Comparison of ENCODE assay signal across 12 cellular contexts in genomic region chr20:8094845-8095244, GRCh38. TPM values are rescaled to one million over a fixed set of nuclear protein-coding genes. Genes with fewer than 3 reads are reported as not detected.
A peak's percentile ranks its signal among the peaks of the same experiment; 100 is the strongest.
DNase-seq lines count a peak whose midpoint lies in the region; ATAC-seq and TF ChIP-seq lines count a peak whose summit lies in the region.
"Had no signal": no experiment of that assay in that cellular context is flagged by ENCODE, and none has a peak within 500 bp of the region (broad histone marks: within the 10 kb centered on the region; RNA-seq: fewer than 3 reads in every experiment).

No MANE protein-coding gene starts in this region.

- H3K4me1 ChIP-seq in hepatocyte (ENCODE audit: insufficient read depth) = peaks cover 17% of the 10 kb centered on the region

- H2AFZ ChIP-seq in hepatocyte = no peak overlapping the region
- H2AFZ ChIP-seq: neural progenitor cell had no signal

- H3K27me3 Mint-ChIP-seq in activated naive CD4-positive, alpha-beta T cell treated with anti-CD3 and anti-CD28 coated beads, Interleukin-2, amount 10 ng/mL, durations not matched to agents 7 days and 5 days = no peaks in the 10 kb centered on the region

- H3K4me2 ChIP-seq in hepatocyte = peak overlapping the region; percentile 42
- H3K4me2 ChIP-seq: KMS-11, neural progenitor cell had no signal

- H4K20me1 ChIP-seq in hepatocyte (ENCODE audit: insufficient read depth, poor library complexity, severe bottlenecking) = no peaks in the 10 kb centered on the region

- H3K9me3 Mint-ChIP-seq in activated naive CD4-positive, alpha-beta T cell treated with anti-CD3 and anti-CD28 coated beads, Interleukin-2, amount 10 ng/mL, durations not matched to agents 7 days and 5 days = no peaks in the 10 kb centered on the region
- H3K9me3 Mint-ChIP-seq: neural progenitor cell had no signal

- peak; percentile 68 for ATAC-seq in SK-N-SH treated with all-trans-retinoic acid at 6 μM for 48 hours

- H3K4me1 Mint-ChIP-seq in activated naive CD4-positive, alpha-beta T cell treated with anti-CD3 and anti-CD28 coated beads, Interleukin-2, amount 10 ng/mL, durations not matched to agents 7 days and 5 days = no peaks in the 10 kb centered on the region

- peak overlapping the region; percentile 58 for H3K27ac ChIP-seq in hepatocyte
- H3K27ac ChIP-seq: KMS-11, neural progenitor cell had no signal

- H3K27ac Mint-ChIP-seq in activated naive CD4-positive, alpha-beta T cell treated with anti-CD3 and anti-CD28 coated beads, Interleukin-2, amount 10 ng/mL, durations not matched to agents 7 days and 5 days = no peak overlapping the region
- H3K27ac Mint-ChIP-seq: neural progenitor cell had no signal

- no peaks in the 10 kb centered on the region for H3K9me2 ChIP-seq in hepatocyte (replicated peaks; ENCODE audit: insufficient read depth)

- H3K36me3 Mint-ChIP-seq in activated naive CD4-positive, alpha-beta T cell treated with anti-CD3 and anti-CD28 coated beads, Interleukin-2, amount 10 ng/mL, durations not matched to agents 7 days and 5 days = no peaks in the 10 kb centered on the region
- H3K36me3 Mint-ChIP-seq: neural progenitor cell had no signal

- no peak overlapping the region for H3K4me3 Mint-ChIP-seq in activated naive CD4-positive, alpha-beta T cell treated with anti-CD3 and anti-CD28 coated beads, Interleukin-2, amount 10 ng/mL, durations not matched to agents 7 days and 5 days
- H3K4me3 Mint-ChIP-seq: neural progenitor cell had no signal

- H3K27me3 ChIP-seq in hepatocyte = no peaks in the 10 kb centered on the region
- H3K27me3 ChIP-seq: neural progenitor cell had no signal

- H3K4me3 ChIP-seq in HFF-Myc (replicated peaks; ENCODE audit: low read depth, low read length) (no peak overlapping the region), hepatocyte (no peak overlapping the region)
- H3K4me3 ChIP-seq: neural progenitor cell had no signal

- no peaks in the 10 kb centered on the region for H3K36me3 ChIP-seq in hepatocyte (replicated peaks; ENCODE audit: insufficient read depth, low read depth)
- H3K36me3 ChIP-seq: neural progenitor cell had no signal

- CTCF ChIA-PET in activated naive CD4-positive, alpha-beta T cell treated with anti-CD3 and anti-CD28 coated beads, Interleukin-2, amount 10 ng/mL, durations not matched to agents 7 days and 5 days (lab: Charles Lee) = no interaction called here

- WGBS in hepatocyte (ENCODE audit: low lambda C conversion rate, missing lambda C conversion rate) = 59% methylated on average over 2 of the region's 2 CpGs

- no peaks in the 10 kb centered on the region for H3K9me3 ChIP-seq in hepatocyte (ENCODE audit: low read depth)

- DNase-seq in HFF-Myc (ENCODE audit: extremely low read depth, low read depth) = peak; percentile 22
- DNase-seq in hepatocyte (ENCODE audit: low spot score) = no peak
- peak; percentile 57 for DNase-seq in stromal cell of bone marrow (ENCODE audit: low read depth)
- DNase-seq in activated naive CD4-positive, alpha-beta T cell treated with anti-CD3 and anti-CD28 coated beads, Interleukin-2, amount 10 ng/mL, durations not matched to agents 7 days and 5 days = no peak
- DNase-seq in amygdala (lab: John Stamatoyannopoulos, UW) = no peak
- no peak for DNase-seq in globus pallidus (ENCODE audit: low spot score)
- no peak for DNase-seq in activated effector memory CD4-positive, alpha-beta T cell treated with anti-CD3 and anti-CD28 coated beads, Interleukin-2, amount 50 U/mL, for 16 hours
- DNase-seq: effector memory CD4-positive, alpha-beta T cell; stimulated activated CD4-positive, alpha-beta T cell treated with anti-CD3 and anti-CD28 coated beads, Interleukin-4, amount 100 ng/mL, for 24 hours had no signal

- TF ChIP-seq CTCF in HFF-Myc (IDR thresholded peaks at IDR 0.05; ENCODE audit: low read depth, low read length, missing control alignments) (no peak), hepatocyte (IDR thresholded peaks at IDR 0.05; ENCODE audit: poor library complexity) (no peak)

- H3K79me2 ChIP-seq in hepatocyte = no peaks in the 10 kb centered on the region

TF ChIP-seq in SK-N-SH treated with all-trans-retinoic acid at 6 μM for 48 hours, 23 proteins besides CTCF, POLR2A, EP300 and RAD21:
- no peak for TF ChIP-seq ZNF70 (CRISPR knock-in tag; IDR thresholded peaks at IDR 0.05)
- no peak for TF ChIP-seq POU6F1 (CRISPR knock-in tag; IDR thresholded peaks at IDR 0.05; ENCODE audit: borderline replicate concordance, low read depth)
- no peak for TF ChIP-seq CSDC2 (CRISPR knock-in tag; IDR thresholded peaks at IDR 0.05)
- peak; percentile 60; the same call in 1 of the 2 replicates for TF ChIP-seq ZC3H10 (CRISPR knock-in tag; IDR thresholded peaks at IDR 0.05)
- no peak for TF ChIP-seq SNAI2 (CRISPR knock-in tag; IDR thresholded peaks at IDR 0.05)
- no peak for TF ChIP-seq TSHZ2 (CRISPR knock-in tag; IDR thresholded peaks at IDR 0.05)
- no peak for TF ChIP-seq PPARA (CRISPR knock-in tag; IDR thresholded peaks at IDR 0.05; ENCODE audit: borderline replicate concordance)
- peak; percentile 39; the same call in 1 of the 2 replicates for TF ChIP-seq TOX (CRISPR knock-in tag; IDR thresholded peaks at IDR 0.05; ENCODE audit: borderline replicate concordance)
- TF ChIP-seq ISL1 (CRISPR knock-in tag; IDR thresholded peaks at IDR 0.05) = peak; percentile 47

RNA-seq across cellular contexts. Expression of gene PLCB1, which starts 37.2 kb away (rescaled TPM):
- total RNA-seq in hepatocyte = 12.4 and 20.5 TPM in 2 replicates
- 6.7 and 7.2 TPM in 2 replicates for polyA plus RNA-seq in hepatocyte

Comparison
In these comparisons a context has a peak if more than half of its experiments do, and no peak if none do; other contexts are left out.
1. DNase-seq: peak in HFF-Myc (single experiment) and stromal cell of bone marrow (single experiment); none in hepatocyte (single experiment), activated naive CD4-positive, alpha-beta T cell treated with anti-CD3 and anti-CD28 coated beads, Interleukin-2, amount 10 ng/mL, durations not matched to agents 7 days and 5 days (single experiment), amygdala (0 of 56), globus pallidus (single experiment) and activated effector memory CD4-positive, alpha-beta T cell treated with anti-CD3 and anti-CD28 coated beads, Interleukin-2, amount 50 U/mL, for 16 hours (single experiment).